Comparison of ENCODE assay signal across 1 cellular context in the genomic region with DNA sequence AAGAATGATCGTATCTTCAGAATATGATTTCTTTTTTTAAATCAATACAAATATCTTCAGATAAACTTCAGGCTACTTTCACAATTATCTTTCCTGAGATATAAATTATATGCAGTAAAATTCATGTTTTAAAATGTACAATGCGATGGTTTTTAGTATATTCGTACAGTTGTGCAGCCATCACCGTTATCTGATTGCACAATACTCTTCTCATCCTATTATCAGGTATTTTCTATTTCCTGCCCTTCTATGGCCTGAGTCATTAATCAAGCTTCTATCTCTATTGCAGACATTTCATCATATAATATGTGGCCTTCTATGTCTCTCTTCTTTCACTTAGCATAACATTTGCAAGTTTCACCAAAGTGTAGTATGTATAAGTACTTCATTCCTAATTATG.
TF ChIP-seq lines count a peak whose summit lies in the region.

No MANE protein-coding gene starts in this region.

TF ChIP-seq in K562, 482 proteins besides CTCF, POLR2A, EP300 and RAD21 (continued from another document):
- TF ChIP-seq, protein P1, sequence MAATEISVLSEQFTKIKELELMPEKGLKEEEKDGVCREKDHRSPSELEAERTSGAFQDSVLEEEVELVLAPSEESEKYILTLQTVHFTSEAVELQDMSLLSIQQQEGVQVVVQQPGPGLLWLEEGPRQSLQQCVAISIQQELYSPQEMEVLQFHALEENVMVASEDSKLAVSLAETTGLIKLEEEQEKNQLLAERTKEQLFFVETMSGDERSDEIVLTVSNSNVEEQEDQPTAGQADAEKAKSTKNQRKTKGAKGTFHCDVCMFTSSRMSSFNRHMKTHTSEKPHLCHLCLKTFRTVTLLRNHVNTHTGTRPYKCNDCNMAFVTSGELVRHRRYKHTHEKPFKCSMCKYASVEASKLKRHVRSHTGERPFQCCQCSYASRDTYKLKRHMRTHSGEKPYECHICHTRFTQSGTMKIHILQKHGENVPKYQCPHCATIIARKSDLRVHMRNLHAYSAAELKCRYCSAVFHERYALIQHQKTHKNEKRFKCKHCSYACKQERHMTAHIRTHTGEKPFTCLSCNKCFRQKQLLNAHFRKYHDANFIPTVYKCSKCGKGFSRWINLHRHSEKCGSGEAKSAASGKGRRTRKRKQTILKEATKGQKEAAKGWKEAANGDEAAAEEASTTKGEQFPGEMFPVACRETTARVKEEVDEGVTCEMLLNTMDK (IDR thresholded peaks at IDR 0.05; ENCODE audit: borderline replicate concordance, insufficient read depth, low read depth, low read length, poor library complexity, severe bottlenecking): no peak
- TF ChIP-seq ZNF212 (CRISPR knock-in tag; IDR thresholded peaks at IDR 0.05): no peak
TF ChIP-seq in K562: peak in this region for 2.
